In genomic region chr15:76153241-76154197, GRCh38 we compare ENCODE assay signal across 15 cellular contexts.
DNase-seq lines count a peak whose midpoint lies in the region; ATAC-seq and TF ChIP-seq lines count a peak whose summit lies in the region.
"Had no signal": no experiment of that assay in that cellular context is flagged by ENCODE, and none has a peak within 500 bp of the region (broad histone marks: within the 10 kb centered on the region; RNA-seq: fewer than 3 reads in every experiment).

No MANE protein-coding gene starts in this region.

- H3K27ac Mint-ChIP-seq in chondrocyte (ENCODE audit: unreplicated experiment), result no peak overlapping the region
- H3K27ac Mint-ChIP-seq: IgD-negative memory B cell had no signal

- H3K9me3 ChIP-seq in gastrocnemius medialis (no peaks in the 10 kb centered on the region), left lung (no peaks in the 10 kb centered on the region)
- H3K9me3 ChIP-seq: SJSA1 had no signal

- peak overlapping the region; percentile 54 to 64 (median 58) for H3K27ac ChIP-seq in gastrocnemius medialis
- no peak overlapping the region for H3K27ac ChIP-seq in left lung
- H3K27ac ChIP-seq: RWPE1, SJSA1 had no signal

- H3K4me1 Mint-ChIP-seq in chondrocyte (ENCODE audit: low read depth), result peaks cover 40% of the 10 kb centered on the region

- in situ Hi-C loops in gastrocnemius medialis (cut with MboI; ENCODE audit: low sequenced_read_pairs in 4 of 4), result no loop called here

- peaks cover 16 to 24% of the 10 kb centered on the region in 2 donors for H3K4me1 ChIP-seq in gastrocnemius medialis
- peaks cover 0 to 13% of the 10 kb centered on the region in 2 donors for H3K4me1 ChIP-seq in left lung

- no peak for TF ChIP-seq CTCF in chondrocyte (IDR thresholded peaks at IDR 0.05)
- no peak for TF ChIP-seq CTCF in gastrocnemius medialis (IDR thresholded peaks at IDR 0.05 in 4 of 5, conservative IDR thresholded peaks at IDR 0.05 in 1 of 5)
- no peak for TF ChIP-seq CTCF in left lung (IDR thresholded peaks at IDR 0.05)

- no peaks in the 10 kb centered on the region for H3K36me3 Mint-ChIP-seq in chondrocyte (ENCODE audit: low read depth)
- H3K36me3 Mint-ChIP-seq: IgD-negative memory B cell had no signal

- peak; percentile 69 for DNase-seq in NCI-H82 (lab: John Stamatoyannopoulos, UW)
- DNase-seq in NCI-H82 treated with DMSO at 0.1 percent for 48 hours (lab: John Stamatoyannopoulos, UW; ENCODE audit: unreplicated experiment), result no peak
- peak; percentile 16 to 60 for DNase-seq in NCI-H446 (lab: John Stamatoyannopoulos, UW)
- DNase-seq in chondrocyte (ENCODE audit: low spot score), result peak; percentile 39
- peak; percentile 57 to 76 for DNase-seq in gastrocnemius medialis
- DNase-seq in left lung, result no peak
- no peak for DNase-seq in Ammon's horn (ENCODE audit: low spot score)
- DNase-seq: 8988T; NCI-H345; NK-92 treated with Interleukin-12 subunit alpha and Interleukin-12 subunit beta, amount 100 ng/mL, for 24 hours had no signal

- ATAC-seq in gastrocnemius medialis (peak; percentile 59 to 73), left lung (no peak), GM18909 (IDR thresholded peaks at IDR 0.05; ENCODE audit: poor library complexity, unreplicated experiment) (no peak)
- ATAC-seq: GM12878 had no signal

- H3K4me3 Mint-ChIP-seq in chondrocyte (ENCODE audit: unreplicated experiment), result no peak overlapping the region

- intact Hi-C loops in gastrocnemius medialis (cut with DNase I; ENCODE audit: low total_unique reads) (loop anchor here (2.0 to 10.0 kb wide), 4 partner anchors 31 to 711 kb away; partner anchors contain the start of gene SIN3A), left lung (cut with DNase I) (loop anchor here in 1 of 2 donors (5.0 kb wide), 1 partner anchor 96 kb away; the partner anchor contains the start of gene TMEM266)

- H3K4me3 ChIP-seq in gastrocnemius medialis, result no peak overlapping the region
- H3K4me3 ChIP-seq in left lung, result no peak overlapping the region
- H3K4me3 ChIP-seq: GM12878, SJSA1 had no signal

- no peaks in the 10 kb centered on the region for H3K27me3 Mint-ChIP-seq in chondrocyte (ENCODE audit: low read depth)
- H3K27me3 Mint-ChIP-seq: IgD-negative memory B cell had no signal

- no peaks in the 10 kb centered on the region for H3K27me3 ChIP-seq in gastrocnemius medialis
- H3K27me3 ChIP-seq in left lung, result no peaks in the 10 kb centered on the region
- H3K27me3 ChIP-seq: SJSA1 had no signal

- peak; percentile 18 to 40 for TF ChIP-seq POLR2A in gastrocnemius medialis (IDR thresholded peaks at IDR 0.05)

- H3K9me3 Mint-ChIP-seq in chondrocyte (ENCODE audit: low read depth), result no peaks in the 10 kb centered on the region
- H3K9me3 Mint-ChIP-seq: IgD-negative memory B cell had no signal

- H3K36me3 ChIP-seq in gastrocnemius medialis (no peaks in the 10 kb centered on the region), left lung (no peaks in the 10 kb centered on the region)
- H3K36me3 ChIP-seq: SJSA1 had no signal

Comparison
In these comparisons a context has a peak if more than half of its experiments do, and no peak if none do; other contexts are left out.
1. DNase-seq: peak in NCI-H82 (single experiment), NCI-H446 (2 of 2), chondrocyte (single experiment) and gastrocnemius medialis (2 of 2); none in NCI-H82 treated with DMSO at 0.1 percent for 48 hours (single experiment), left lung (0 of 2) and Ammon's horn (single experiment).
2. ATAC-seq: peak in gastrocnemius medialis (2 of 2); none in left lung (single experiment) and GM18909 (single experiment).
3. H3K27ac ChIP-seq: peak in gastrocnemius medialis (4 of 4); none in left lung (0 of 2).